9 cellular contexts compared by ENCODE assay signal in genomic region chr6:166005846-166006592, GRCh38.
DNase-seq lines count a peak whose midpoint lies in the region; ATAC-seq and TF ChIP-seq lines count a peak whose summit lies in the region.
"Had no signal": no experiment of that assay in that cellular context is flagged by ENCODE, and none has a peak within 500 bp of the region (broad histone marks: within the 10 kb centered on the region; RNA-seq: fewer than 3 reads in every experiment).

No MANE protein-coding gene starts in this region.

- peak; percentile 62 for DNase-seq in T1000 (lab: John Stamatoyannopoulos, UW)
- DNase-seq in right cardiac atrium = peak; percentile 79 to 86 (median 85)
- DNase-seq in sigmoid colon = peak; percentile 88
- DNase-seq in effector CD8-positive, alpha-beta T cell (lab: John Stamatoyannopoulos, UW) = no peak
- no peak for DNase-seq in stimulated activated CD8-positive, alpha-beta memory T cell treated with anti-CD3 and anti-CD28 coated beads, Interleukin-4, amount 100 ng/mL, for 48 hours

- H3K9me3 ChIP-seq in HEK293 (ENCODE audit: control insufficient read depth, insufficient read depth, low read depth, low read length) (no peaks in the 10 kb centered on the region), right cardiac atrium (ENCODE audit: control insufficient read depth, low read length) (no peaks in the 10 kb centered on the region), sigmoid colon (no peaks in the 10 kb centered on the region)

- H3K27me3 ChIP-seq in right cardiac atrium (ENCODE audit: control insufficient read depth, insufficient read depth) = peaks cover 2% of the 10 kb centered on the region
- peaks cover 0 to 44% (median 12%) of the 10 kb centered on the region in 3 donors for H3K27me3 ChIP-seq in sigmoid colon

- H3K4me3 ChIP-seq in HEK293 (ENCODE audit: low read depth, low read length) = peak overlapping the region; percentile 43
- H3K4me3 ChIP-seq in right cardiac atrium (ENCODE audit: low read length) = peak overlapping the region; percentile 72
- peak overlapping the region; percentile 29 to 53 (median 46) for H3K4me3 ChIP-seq in sigmoid colon

- H3K36me3 ChIP-seq in HEK293 (ENCODE audit: control insufficient read depth in 2 of 2, insufficient read depth in 1 of 2, low read length in 2 of 2) (no peaks in the 10 kb centered on the region), sigmoid colon (no peaks in the 10 kb centered on the region)

- POLR2A ChIA-PET in HEK293 (lab: Yijun Ruan, JAX) = no interaction called here

- H3K4me1 ChIP-seq in HEK293 (ENCODE audit: control insufficient read depth, insufficient read depth, low read length) (peaks cover 13% of the 10 kb centered on the region), right cardiac atrium (ENCODE audit: control insufficient read depth, insufficient read depth, low read length) (peaks cover 4% of the 10 kb centered on the region), sigmoid colon (peaks cover 0 to 58% (median 50%) of the 10 kb centered on the region in 4 donors)

- 1% methylated on average over 43 of the region's 43 CpGs for WGBS in right cardiac atrium
- WGBS in sigmoid colon, 2 donors = 2 to 4% methylated on average over 43 of the region's 43 CpGs

- intact Hi-C loops in right cardiac atrium (cut with DNase I) (no loop called here), sigmoid colon (cut with DNase I) (loop anchor here (1.0 to 10.0 kb wide), 3 partner anchors 18 to 379 kb away; partner anchors contain the start of gene MPC1)

- CTCF ChIA-PET in HEK293 (lab: Yijun Ruan, JAX) = interaction anchor here (0.8 to 1.8 kb wide), 7 partner anchors 13 to 124 kb away, joined by 3 to 8 read pairs (median 3); no protein-coding TSS in a partner anchor

- ATAC-seq in right cardiac atrium = peak; percentile 85 to 88
- no peak for ATAC-seq in HG03108 (IDR thresholded peaks at IDR 0.05; ENCODE audit: unreplicated experiment)
- ATAC-seq in GM18873 (IDR thresholded peaks at IDR 0.05; ENCODE audit: low FRiP score, unreplicated experiment) = no peak

- TF ChIP-seq CTCF in HEK293 (tag by site-specific recombination; IDR thresholded peaks at IDR 0.05) (no peak), sigmoid colon (IDR thresholded peaks at IDR 0.05) (no peak)

- H3K27ac ChIP-seq in HEK293 (ENCODE audit: extremely low read depth, low read depth, low read length) (peak overlapping the region; percentile 53; the same call in 1 of the 2 replicates), right cardiac atrium (ENCODE audit: low read length) (peak overlapping the region; percentile 43), sigmoid colon (peak overlapping the region; percentile 73 to 93 (median 80))
- H3K27ac ChIP-seq: HL-60 had no signal

- peak; percentile 89 to 98 (median 93) for TF ChIP-seq EP300 in sigmoid colon (IDR thresholded peaks at IDR 0.05)

- no peak for TF ChIP-seq POLR2A in sigmoid colon (IDR thresholded peaks at IDR 0.05)

TF ChIP-seq in HEK293, 187 proteins besides CTCF, POLR2A, EP300 and RAD21 (continues in another document):
- peak; percentile 96 for TF ChIP-seq MEIS1 (CRISPR knock-in tag; IDR thresholded peaks at IDR 0.05; ENCODE audit: borderline replicate concordance)
- TF ChIP-seq ZIC2 (tag by site-specific recombination; IDR thresholded peaks at IDR 0.05) = peak; percentile 71
- TF ChIP-seq EGR2 (tag by site-specific recombination; IDR thresholded peaks at IDR 0.05; ENCODE audit: low read depth) = peak; percentile 32; the same call in 1 of the 2 replicates
- no peak for TF ChIP-seq ZNF155 (tag by site-specific recombination; IDR thresholded peaks at IDR 0.05)
- no peak for TF ChIP-seq ZNF404 (tag by site-specific recombination; IDR thresholded peaks at IDR 0.05)
- TF ChIP-seq IKZF3 (tag by site-specific recombination; IDR thresholded peaks at IDR 0.05) = peak; percentile 82
- no peak for TF ChIP-seq ZNF530 (tag by site-specific recombination; IDR thresholded peaks at IDR 0.05; ENCODE audit: low read depth)
- no peak for TF ChIP-seq ZNF548 (tag by site-specific recombination; IDR thresholded peaks at IDR 0.05)
- no peak for TF ChIP-seq ZBTB17 (tag by site-specific recombination; IDR thresholded peaks at IDR 0.05)
- TF ChIP-seq, protein P1, sequence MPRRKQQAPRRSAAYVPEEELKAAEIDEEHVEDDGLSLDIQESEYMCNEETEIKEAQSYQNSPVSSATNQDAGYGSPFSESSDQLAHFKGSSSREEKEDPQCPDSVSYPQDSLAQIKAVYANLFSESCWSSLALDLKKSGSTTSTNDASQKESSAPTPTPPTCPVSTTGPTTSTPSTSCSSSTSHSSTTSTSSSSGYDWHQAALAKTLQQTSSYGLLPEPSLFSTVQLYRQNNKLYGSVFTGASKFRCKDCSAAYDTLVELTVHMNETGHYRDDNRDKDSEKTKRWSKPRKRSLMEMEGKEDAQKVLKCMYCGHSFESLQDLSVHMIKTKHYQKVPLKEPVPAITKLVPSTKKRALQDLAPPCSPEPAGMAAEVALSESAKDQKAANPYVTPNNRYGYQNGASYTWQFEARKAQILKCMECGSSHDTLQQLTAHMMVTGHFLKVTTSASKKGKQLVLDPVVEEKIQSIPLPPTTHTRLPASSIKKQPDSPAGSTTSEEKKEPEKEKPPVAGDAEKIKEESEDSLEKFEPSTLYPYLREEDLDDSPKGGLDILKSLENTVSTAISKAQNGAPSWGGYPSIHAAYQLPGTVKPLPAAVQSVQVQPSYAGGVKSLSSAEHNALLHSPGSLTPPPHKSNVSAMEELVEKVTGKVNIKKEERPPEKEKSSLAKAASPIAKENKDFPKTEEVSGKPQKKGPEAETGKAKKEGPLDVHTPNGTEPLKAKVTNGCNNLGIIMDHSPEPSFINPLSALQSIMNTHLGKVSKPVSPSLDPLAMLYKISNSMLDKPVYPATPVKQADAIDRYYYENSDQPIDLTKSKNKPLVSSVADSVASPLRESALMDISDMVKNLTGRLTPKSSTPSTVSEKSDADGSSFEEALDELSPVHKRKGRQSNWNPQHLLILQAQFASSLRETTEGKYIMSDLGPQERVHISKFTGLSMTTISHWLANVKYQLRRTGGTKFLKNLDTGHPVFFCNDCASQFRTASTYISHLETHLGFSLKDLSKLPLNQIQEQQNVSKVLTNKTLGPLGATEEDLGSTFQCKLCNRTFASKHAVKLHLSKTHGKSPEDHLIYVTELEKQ (tag by site-specific recombination; IDR thresholded peaks at IDR 0.05; ENCODE audit: borderline replicate concordance) = peak; percentile 83
- no peak for TF ChIP-seq ZNF266 (tag by site-specific recombination; IDR thresholded peaks at IDR 0.05; ENCODE audit: low read depth)
- TF ChIP-seq INSM2 (tag by site-specific recombination; IDR thresholded peaks at IDR 0.05) = peak; percentile 76
- TF ChIP-seq, protein P2, sequence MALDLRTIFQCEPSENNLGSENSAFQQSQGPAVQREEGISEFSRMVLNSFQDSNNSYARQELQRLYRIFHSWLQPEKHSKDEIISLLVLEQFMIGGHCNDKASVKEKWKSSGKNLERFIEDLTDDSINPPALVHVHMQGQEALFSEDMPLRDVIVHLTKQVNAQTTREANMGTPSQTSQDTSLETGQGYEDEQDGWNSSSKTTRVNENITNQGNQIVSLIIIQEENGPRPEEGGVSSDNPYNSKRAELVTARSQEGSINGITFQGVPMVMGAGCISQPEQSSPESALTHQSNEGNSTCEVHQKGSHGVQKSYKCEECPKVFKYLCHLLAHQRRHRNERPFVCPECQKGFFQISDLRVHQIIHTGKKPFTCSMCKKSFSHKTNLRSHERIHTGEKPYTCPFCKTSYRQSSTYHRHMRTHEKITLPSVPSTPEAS (tag by site-specific recombination; IDR thresholded peaks at IDR 0.05) = no peak
- TF ChIP-seq, protein P3, sequence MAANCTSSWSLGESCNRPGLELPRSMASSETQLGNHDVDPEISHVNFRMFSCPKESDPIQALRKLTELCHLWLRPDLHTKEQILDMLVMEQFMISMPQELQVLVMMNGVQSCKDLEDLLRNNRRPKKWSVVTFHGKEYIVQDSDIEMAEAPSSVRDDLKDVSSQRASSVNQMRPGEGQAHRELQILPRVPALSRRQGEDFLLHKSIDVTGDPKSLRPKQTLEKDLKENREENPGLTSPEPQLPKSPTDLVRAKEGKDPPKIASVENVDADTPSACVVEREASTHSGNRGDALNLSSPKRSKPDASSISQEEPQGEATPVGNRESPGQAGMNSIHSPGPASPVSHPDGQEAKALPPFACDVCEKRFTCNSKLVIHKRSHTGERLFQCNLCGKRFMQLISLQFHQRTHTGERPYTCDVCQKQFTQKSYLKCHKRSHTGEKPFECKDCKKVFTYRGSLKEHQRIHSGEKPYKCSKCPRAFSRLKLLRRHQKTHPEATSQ (tag by site-specific recombination; IDR thresholded peaks at IDR 0.05) = no peak
- TF ChIP-seq GLIS1 (tag by site-specific recombination; IDR thresholded peaks at IDR 0.05) = peak; percentile 29
- no peak for TF ChIP-seq ZNF292 (tag by site-specific recombination; IDR thresholded peaks at IDR 0.05; ENCODE audit: borderline replicate concordance, low read depth)
- no peak for TF ChIP-seq SCRT1 (tag by site-specific recombination; IDR thresholded peaks at IDR 0.05; ENCODE audit: borderline replicate concordance)
- no peak for TF ChIP-seq GFI1B (tag by site-specific recombination; IDR thresholded peaks at IDR 0.05)
- no peak for TF ChIP-seq ZNF175 (tag by site-specific recombination; IDR thresholded peaks at IDR 0.05)

Comparison
In these comparisons a context has a peak if more than half of its experiments do, and no peak if none do; other contexts are left out.
1. DNase-seq: peak in T1000 (single experiment), right cardiac atrium (3 of 3) and sigmoid colon (single experiment); none in effector CD8-positive, alpha-beta T cell (single experiment) and stimulated activated CD8-positive, alpha-beta memory T cell treated with anti-CD3 and anti-CD28 coated beads, Interleukin-4, amount 100 ng/mL, for 48 hours (single experiment).
2. ATAC-seq: peak in right cardiac atrium (2 of 2); none in HG03108 (single experiment) and GM18873 (single experiment).
3. Peak in every context shown above with its lines, with median percentiles within 50 percentile points of each other: H3K27ac ChIP-seq and H3K4me3 ChIP-seq.